Comparison of ENCODE assay signal across 10 cellular contexts in the genomic region with DNA sequence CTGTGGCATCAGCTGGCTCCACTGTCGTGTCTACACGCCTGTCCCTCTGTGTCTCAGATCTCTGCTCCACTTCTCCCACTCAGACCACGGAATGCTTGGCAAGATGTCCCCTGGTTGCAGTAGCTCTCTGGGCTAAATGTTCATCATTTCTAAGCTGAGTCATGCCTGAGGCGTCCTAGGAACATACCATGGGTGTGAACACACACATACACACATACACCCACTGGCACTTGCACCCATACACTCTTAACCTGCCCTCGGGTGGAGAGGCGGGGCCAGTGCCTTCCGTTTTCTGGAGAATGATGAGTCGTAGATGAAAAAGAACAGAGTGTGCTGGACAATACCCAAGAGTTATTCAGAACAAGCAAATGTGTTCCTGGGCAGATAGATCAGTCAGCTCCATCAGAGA.
DNase-seq lines count a peak whose midpoint lies in the region; ATAC-seq and TF ChIP-seq lines count a peak whose summit lies in the region.
"Had no signal": no experiment of that assay in that cellular context is flagged by ENCODE, and none has a peak within 500 bp of the region (broad histone marks: within the 10 kb centered on the region; RNA-seq: fewer than 3 reads in every experiment).

No MANE protein-coding gene starts in this region.

- H3K9me3 ChIP-seq in mesodermal cell (ENCODE audit: control insufficient read depth, low read length): no peaks in the 10 kb centered on the region
- H3K9me3 ChIP-seq: right lobe of liver had no signal

- peaks cover 0 to 6% (median 0%) of the 10 kb centered on the region in 45 donors for H3K27me3 ChIP-seq in dorsolateral prefrontal cortex
- H3K27me3 ChIP-seq: right lobe of liver had no signal

- no peak for TF ChIP-seq CTCF in dorsolateral prefrontal cortex (IDR thresholded peaks at IDR 0.05 in 54 of 56, conservative IDR thresholded peaks at IDR 0.05 in 2 of 56; ENCODE audit: low read depth in 1 of 56, partially characterized antibody in 56 of 56)

- DNase-seq in 8988T (peak; percentile 55), HUDEP-2 (lab: John Stamatoyannopoulos, UW; ENCODE audit: unreplicated experiment in 76 of 76) (peak in 69 of 76 experiments; percentile 9 to 88 (median 61)), dorsolateral prefrontal cortex (peak in 6 of 10 donors; percentile 32 to 79 (median 62)), DMS 273 treated with DMSO at 0.1 percent for 48 hours (lab: John Stamatoyannopoulos, UW) (no peak)
- DNase-seq: DMS153, right lobe of liver had no signal

- H3K27ac ChIP-seq in dorsolateral prefrontal cortex (peak overlapping the region in 52 of 59 donors; percentile 4 to 92 (median 68)), mesodermal cell (ENCODE audit: low read depth, low read length, severe bottlenecking) (peak overlapping the region; percentile 79)
- H3K27ac ChIP-seq: right lobe of liver had no signal

- 90 to 94% methylated on average over 5 to 6 of the region's 8 CpGs for WGBS in mesodermal cell (ENCODE audit: insufficient coverage in 2 of 2), 2 experiments

- ATAC-seq in GM19452 (IDR thresholded peaks at IDR 0.05; ENCODE audit: unreplicated experiment): no peak
- ATAC-seq in HG03097 (IDR thresholded peaks at IDR 0.05; ENCODE audit: low FRiP score, unreplicated experiment): no peak
- no peak for ATAC-seq in HG02840 (IDR thresholded peaks at IDR 0.05; ENCODE audit: low FRiP score, unreplicated experiment)

- H3K36me3 ChIP-seq in mesodermal cell (ENCODE audit: control insufficient read depth, insufficient read depth, low read length): peaks cover 70% of the 10 kb centered on the region
- H3K36me3 ChIP-seq: right lobe of liver had no signal

- intact Hi-C loops in dorsolateral prefrontal cortex (cut with DNase I): loop anchor here in 1 of 2 donors (10.0 kb wide), 1 partner anchor 266 kb away; no protein-coding TSS in a partner anchor

- H3K4me1 ChIP-seq in mesodermal cell (ENCODE audit: control insufficient read depth, insufficient read depth, low read length, poor library complexity, severe bottlenecking): peaks cover 56% of the 10 kb centered on the region

- H3K4me3 ChIP-seq in dorsolateral prefrontal cortex (no peak overlapping the region), mesodermal cell (ENCODE audit: extremely low read depth, insufficient read depth, low read length, poor library complexity, severe bottlenecking) (no peak overlapping the region)
- H3K4me3 ChIP-seq: right lobe of liver had no signal
